ENCODE assay signal across 8 cellular contexts in genomic region chr5:96934695-96935555, GRCh38. TPM values are rescaled to one million over a fixed set of nuclear protein-coding genes. Genes with fewer than 3 reads are reported as not detected.
DNase-seq lines count a peak whose midpoint lies in the region; TF ChIP-seq lines count a peak whose summit lies in the region.

No MANE protein-coding gene starts in this region.

- DNase-seq in GM04503 (ENCODE audit: low read depth) (peak; percentile 77), HFFc6 (peak; percentile 91), NAMALWA (ENCODE audit: low spot score) (peak; percentile 96), SK-MEL-5 (ENCODE audit: low read depth, low spot score) (peak; percentile 89), globus pallidus (ENCODE audit: low spot score) (peak; percentile 94), nucleus accumbens (lab: John Stamatoyannopoulos, UW) (peak; percentile 42 to 99 (median 91)), suprapubic skin (ENCODE audit: low spot score in 2 of 2) (peak; percentile 95)
- peak; percentile 90 for DNase-seq in activated naive CD4-positive, alpha-beta T cell treated with anti-CD3 and anti-CD28 coated beads, Interleukin-2, amount 50 U/mL, for 16 hours

- H3K4me3 ChIP-seq in suprapubic skin = peak overlapping the region; percentile 94

- WGBS in suprapubic skin = under 1% methylated on average over 65 of the region's 80 CpGs

- in situ Hi-C loops in SK-MEL-5 (cut with HindIII; ENCODE audit: low pct_unique_long_range_greater_than_20kb, low sequenced_read_pairs) = no loop called here

- no peak for TF ChIP-seq EP300 in suprapubic skin (IDR thresholded peaks at IDR 0.05)

- peak in 1 of 2 donors; percentile 18 for TF ChIP-seq POLR2A in suprapubic skin (IDR thresholded peaks at IDR 0.05)

- peak overlapping the region; percentile 87 for H3K4me3 Mint-ChIP-seq in HFFc6

- no peaks in the 10 kb centered on the region for H3K9me3 Mint-ChIP-seq in HFFc6

- H3K27ac Mint-ChIP-seq in HFFc6 = peak overlapping the region; percentile 92

- no peaks in the 10 kb centered on the region for H3K36me3 Mint-ChIP-seq in HFFc6 (ENCODE audit: low read depth)

- no peaks in the 10 kb centered on the region for H3K9me3 ChIP-seq in suprapubic skin

- peaks cover 39% of the 10 kb centered on the region for H3K4me1 Mint-ChIP-seq in HFFc6 (ENCODE audit: low read depth)

- peaks cover 5% of the 10 kb centered on the region; the same call in 1 of the 2 replicates for H3K27me3 Mint-ChIP-seq in HFFc6 (ENCODE audit: insufficient read depth)

- no peaks in the 10 kb centered on the region for H3K27me3 ChIP-seq in suprapubic skin

- TF ChIP-seq CTCF in HFFc6 (IDR thresholded peaks at IDR 0.05) (no peak; the same call in 1 of the 2 replicates), suprapubic skin (IDR thresholded peaks at IDR 0.05) (no peak)

- H3K4me1 ChIP-seq in suprapubic skin = peaks cover 37% of the 10 kb centered on the region

- no peaks in the 10 kb centered on the region for H3K36me3 ChIP-seq in suprapubic skin

- H3K27ac ChIP-seq in suprapubic skin = peak overlapping the region; percentile 94

RNA-seq across cellular contexts. Expression of gene LNPEP, which starts 1.0 kb away (rescaled TPM):
- 10 to 100 TPM; 20.2 to 23.9 (median 22.6) TPM for total RNA-seq in HFFc6 (2021; fragmentation: NEBNext Ultra II Directional; extraction: Animal tissue kit (Norgen Biotek cat#: 25700))
- total RNA-seq in SK-MEL-5 (2014; rRNA removed; shearing (Covaris generic)) = 35.3 and 39.3 TPM in 2 replicates
- polyA plus RNA-seq in SK-MEL-5 (2015; cell fraction: cytosol; rRNA removed) = 10.7 and 15.0 TPM in 2 replicates
- 12.9 and 13.3 TPM in 2 replicates for polyA plus RNA-seq in SK-MEL-5 (2015; cell fraction: nucleus; rRNA removed)
- total RNA-seq in suprapubic skin = 100 to 1,000 TPM in 1 of 4 donors, 10 to 100 TPM in 3; 43.7 to 107 (median 69.9) TPM

RNA-seq across cellular contexts. Expression of gene ERAP2, which starts 58.6 kb away (rescaled TPM):
- 1 to 10 TPM in 5 of 6 experiments, under 1 TPM in 1; 0.97 to 2.6 (median 1.5) TPM for total RNA-seq in HFFc6 (2021; fragmentation: NEBNext Ultra II Directional; extraction: Animal tissue kit (Norgen Biotek cat#: 25700))
- total RNA-seq in SK-MEL-5 (2014; rRNA removed; shearing (Covaris generic)) = 2.4 and 3.5 TPM in 2 replicates
- 2.6 and 2.8 TPM in 2 replicates for polyA plus RNA-seq in SK-MEL-5 (2015; cell fraction: cytosol; rRNA removed)
- 3.9 and 6.9 TPM in 2 replicates for polyA plus RNA-seq in SK-MEL-5 (2015; cell fraction: nucleus; rRNA removed)
- total RNA-seq in suprapubic skin = 10 to 100 TPM in 2 of 4 donors, 1 to 10 TPM in 2; 9.0 to 14.0 (median 11.5) TPM

Comparison
In these comparisons a context has a peak if more than half of its experiments do, and no peak if none do; other contexts are left out.
1. Peak in every context shown above with its lines: DNase-seq, H3K4me3 ChIP-seq and H3K27ac ChIP-seq.